ENCODE assay signal across 8 cellular contexts in genomic region chr13:30009411-30009810, GRCh38.
"Had no signal": no experiment of that assay in that cellular context is flagged by ENCODE, and none has a peak within 500 bp of the region (broad histone marks: within the 10 kb centered on the region; RNA-seq: fewer than 3 reads in every experiment).

No MANE protein-coding gene starts in this region.

- H3K9ac ChIP-seq: GM23248 had no signal

- H3K27ac Mint-ChIP-seq: H9 had no signal

- DNase-seq: GM23248, GOT3, H9, HCEC 1CT had no signal

- H2AFZ ChIP-seq: GM23248 had no signal

- H3K4me1 Mint-ChIP-seq: H9, IgD-negative memory B cell had no signal

- H3K9me3 Mint-ChIP-seq: H9, IgD-negative memory B cell had no signal

- H3K4me3 ChIP-seq: GM23248 had no signal

- H3K36me3 Mint-ChIP-seq: IgD-negative memory B cell had no signal

- H3K4me3 Mint-ChIP-seq: H9, IgD-negative memory B cell had no signal

- H3K27ac ChIP-seq: GM23248, HL-60 had no signal

- FAIRE-seq: H54, HepG2 had no signal
